In the genomic region with DNA sequence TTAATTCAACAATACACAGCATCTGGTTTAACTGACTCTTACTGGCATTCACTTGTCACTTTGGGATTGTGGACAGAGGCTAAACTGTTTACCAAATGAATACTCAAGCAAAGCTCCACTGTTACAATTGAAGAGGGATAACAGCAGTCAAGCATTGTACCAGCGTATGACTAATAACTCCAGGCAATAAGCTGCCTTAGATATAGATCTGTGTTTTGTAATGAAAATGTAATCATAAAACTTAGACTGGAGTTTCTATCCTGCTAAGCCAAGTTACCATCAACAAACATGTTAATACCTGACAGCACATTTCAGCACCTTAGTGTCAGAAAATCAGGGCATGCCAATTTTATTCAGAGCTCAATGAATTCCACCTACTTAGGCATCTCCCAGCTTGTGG, we compare ENCODE assay signal across 28 cellular contexts.
DNase-seq lines count a peak whose midpoint lies in the region; ATAC-seq lines count a peak whose summit lies in the region.
"Had no signal": no experiment of that assay in that cellular context is flagged by ENCODE, and none has a peak within 500 bp of the region (broad histone marks: within the 10 kb centered on the region; RNA-seq: fewer than 3 reads in every experiment).

No MANE protein-coding gene starts in this region.

- no CpG with 5 or more reads among the region's 1 CpG for WGBS in mesenchymal stem cell
- WGBS in right cardiac atrium, result 54% methylated on average over 1 of the region's 1 CpG

- H3K4me2 ChIP-seq in mesenchymal stem cell (ENCODE audit: low read length, poor library complexity, severe bottlenecking), result no peak overlapping the region
- H3K4me2 ChIP-seq: GM23338 had no signal

- no peak overlapping the region for H2BK15ac ChIP-seq in mesenchymal stem cell (ENCODE audit: low read depth, poor library complexity, severe bottlenecking)

- peak; percentile 8 for DNase-seq in NCI-H345 (lab: John Stamatoyannopoulos, UW)
- DNase-seq in NCI-H345 treated with DMSO at 0.1 percent for 48 hours (lab: John Stamatoyannopoulos, UW; ENCODE audit: unreplicated experiment), result no peak
- peak; percentile 13 for DNase-seq in HPDE6-E6E7 (ENCODE audit: extremely low spot score)
- peak; percentile 56 to 92 for DNase-seq in T47D (ENCODE audit: low read depth in 1 of 2, low spot score in 1 of 2)
- DNase-seq in mesenchymal stem cell, result peak; percentile 15
- no peak for DNase-seq in right cardiac atrium
- DNase-seq in GM19238 (ENCODE audit: insufficient read length, low spot score), result no peak
- DNase-seq: 8988T; activated CD4-positive, alpha-beta T cell treated with anti-CD3 and anti-CD28 coated beads for 36 hours; activated effector memory CD4-positive, alpha-beta T cell treated with anti-CD3 and anti-CD28 coated beads, Interleukin-2, amount 50 U/mL, for 16 hours; AML-193; body of pancreas; CD8-positive, alpha-beta T cell; erythroblast; foreskin melanocyte; heart right ventricle; left cardiac atrium; MG63; NCI-H1105 treated with DMSO at 0.1 percent for 48 hours; NCI-H1930; NCI-H774; ovary; RPMI8226; spleen; transverse colon had no signal

- H2BK12ac ChIP-seq in mesenchymal stem cell (ENCODE audit: low read length in 2 of 2), result no peak overlapping the region

- H3K4me1 ChIP-seq in mesenchymal stem cell (ENCODE audit: control insufficient read depth, insufficient read depth, low read depth, low read length) (peaks cover 2% of the 10 kb centered on the region), right cardiac atrium (ENCODE audit: control insufficient read depth, insufficient read depth, low read length) (no peaks in the 10 kb centered on the region)
- H3K4me1 ChIP-seq: body of pancreas, spleen, transverse colon had no signal

- H3K4ac ChIP-seq in mesenchymal stem cell (ENCODE audit: low read depth in 1 of 2, low read length in 2 of 2), result no peak overlapping the region

- no peak overlapping the region for H3K14ac ChIP-seq in mesenchymal stem cell (ENCODE audit: low read length in 2 of 2)

- H4K8ac ChIP-seq in mesenchymal stem cell (ENCODE audit: low read length), result no peak overlapping the region

- H3K18ac ChIP-seq in mesenchymal stem cell (ENCODE audit: low read depth in 1 of 2, low read length in 2 of 2), result no peak overlapping the region

- H3K23ac ChIP-seq in mesenchymal stem cell (ENCODE audit: low read length in 2 of 2), result no peak overlapping the region

- no peak overlapping the region for H4K91ac ChIP-seq in mesenchymal stem cell (ENCODE audit: low read length)

- H2AK5ac ChIP-seq in mesenchymal stem cell (ENCODE audit: low read length, severe bottlenecking), result no peak overlapping the region

- H3K27me3 ChIP-seq in mesenchymal stem cell (ENCODE audit: control insufficient read depth in 1 of 2, insufficient read depth in 1 of 2, low read length in 2 of 2), result no peaks in the 10 kb centered on the region
- no peaks in the 10 kb centered on the region for H3K27me3 ChIP-seq in right cardiac atrium (ENCODE audit: control insufficient read depth, insufficient read depth)
- H3K27me3 ChIP-seq: body of pancreas, heart right ventricle, MG63, ovary, right atrium auricular region, transverse colon had no signal

- intact Hi-C loops in right cardiac atrium (cut with DNase I), result loop anchor here in 1 of 4 donors (10.0 kb wide), 3 partner anchors 272 to 1282 kb away; no protein-coding TSS in a partner anchor

- H3K9ac ChIP-seq in mesenchymal stem cell (ENCODE audit: low read length), result no peak overlapping the region

- H2BK120ac ChIP-seq in mesenchymal stem cell (ENCODE audit: low read depth, low read length), result no peak overlapping the region

- no peaks in the 10 kb centered on the region for H3K79me1 ChIP-seq in mesenchymal stem cell (replicated peaks; ENCODE audit: low read length, poor library complexity, severe bottlenecking)

- no peak overlapping the region for H3K4me3 ChIP-seq in mesenchymal stem cell (ENCODE audit: insufficient read depth in 1 of 2, low read depth in 1 of 2, low read length in 2 of 2)
- no peak overlapping the region for H3K4me3 ChIP-seq in right cardiac atrium (ENCODE audit: low read length)
- H3K4me3 ChIP-seq: body of pancreas, GM23338, heart right ventricle, MG63, ovary, right atrium auricular region, spleen, transverse colon had no signal

- ATAC-seq in HG03432 (IDR thresholded peaks at IDR 0.05; ENCODE audit: unreplicated experiment), result no peak
- no peak for ATAC-seq in right cardiac atrium
- ATAC-seq: activated CD4-positive, alpha-beta T cell treated with anti-CD3 and anti-CD28 coated beads for 36 hours; body of pancreas; CD8-positive, alpha-beta T cell; GM23338; heart right ventricle; left cardiac atrium had no signal

- no peaks in the 10 kb centered on the region for H3K36me3 ChIP-seq in mesenchymal stem cell (ENCODE audit: control insufficient read depth in 1 of 2, insufficient read depth in 2 of 2, low read depth in 1 of 2, low read length in 2 of 2)
- H3K36me3 ChIP-seq: heart right ventricle, MG63, ovary, right atrium auricular region, spleen, transverse colon had no signal

- no peaks in the 10 kb centered on the region for H3K9me3 ChIP-seq in mesenchymal stem cell (ENCODE audit: control insufficient read depth, low read length)
- no peaks in the 10 kb centered on the region for H3K9me3 ChIP-seq in right cardiac atrium (ENCODE audit: control insufficient read depth, low read length)
- H3K9me3 ChIP-seq: body of pancreas, heart right ventricle, MG63, ovary, right atrium auricular region, spleen, transverse colon had no signal

- no peak overlapping the region for H3K27ac ChIP-seq in mesenchymal stem cell (ENCODE audit: low read length, poor library complexity, severe bottlenecking)
- H3K27ac ChIP-seq in right cardiac atrium (ENCODE audit: low read length), result no peak overlapping the region
- H3K27ac ChIP-seq: body of pancreas, heart right ventricle, ovary, spleen, transverse colon had no signal

- H2BK5ac ChIP-seq in mesenchymal stem cell (ENCODE audit: low read depth, low read length, poor library complexity, severe bottlenecking), result no peak overlapping the region

- in situ Hi-C loops in T47D (cut with HindIII; ENCODE audit: low pct_unique_long_range_greater_than_20kb, low sequenced_read_pairs), result no loop called here

- H2AFZ ChIP-seq in mesenchymal stem cell (ENCODE audit: low read depth, low read length), result no peak overlapping the region
- H2AFZ ChIP-seq: GM23338 had no signal

Comparison
In these comparisons a context has a peak if more than half of its experiments do, and no peak if none do; other contexts are left out.
1. DNase-seq: peak in NCI-H345 (single experiment), HPDE6-E6E7 (single experiment), T47D (2 of 2) and mesenchymal stem cell (single experiment); none in NCI-H345 treated with DMSO at 0.1 percent for 48 hours (single experiment), right cardiac atrium (0 of 3) and GM19238 (single experiment).